In genomic region chr5:1005362-1005851, GRCh38 we compare ENCODE assay signal across 10 cellular contexts. TPM values are rescaled to one million over a fixed set of nuclear protein-coding genes. Genes with fewer than 3 reads are reported as not detected.
DNase-seq lines count a peak whose midpoint lies in the region; ATAC-seq and TF ChIP-seq lines count a peak whose summit lies in the region.
"Had no signal": no experiment of that assay in that cellular context is flagged by ENCODE, and none has a peak within 500 bp of the region (broad histone marks: within the 10 kb centered on the region; RNA-seq: fewer than 3 reads in every experiment).

No MANE protein-coding gene starts in this region.

- no peak overlapping the region for H3K9ac ChIP-seq in iPS-18a (ENCODE audit: low read length)

- H3K9me3 ChIP-seq in iPS-18a (ENCODE audit: control insufficient read depth, low read depth, low read length) = no peaks in the 10 kb centered on the region

- ATAC-seq in GM18502 (IDR thresholded peaks at IDR 0.05; ENCODE audit: poor library complexity, unreplicated experiment) = no peak

- H3K27me3 ChIP-seq in H7 (ENCODE audit: control insufficient read depth, insufficient read depth, low read length) (peaks cover 59% of the 10 kb centered on the region), iPS-18a (ENCODE audit: control insufficient read depth, insufficient read depth, low read length) (peaks cover 68% of the 10 kb centered on the region)

- no peak for TF ChIP-seq CTCF in VCaP (conservative IDR thresholded peaks at IDR 0.05)

- DNase-seq in H7 (peak; percentile 71), T-helper 9 cell (no peak), foreskin melanocyte (no peak)
- DNase-seq: NCI-H1694 had no signal

- H3K4me1 ChIP-seq in iPS-18a (ENCODE audit: control insufficient read depth, low read depth, low read length) = peaks cover under 1% of the 10 kb centered on the region

- H3K4me3 ChIP-seq in H7 (ENCODE audit: insufficient read depth, low read depth, low read length) = no peak overlapping the region; the same call in 1 of the 2 replicates
- H3K4me3 ChIP-seq in iPS-18a (ENCODE audit: low read length) = peak overlapping the region; percentile 46
- H3K4me3 ChIP-seq in skin epidermis = peak overlapping the region in 6 of 7 experiments; percentile 25 to 60 (median 41)

- no peaks in the 10 kb centered on the region for H3K36me3 ChIP-seq in H7 (replicated peaks; ENCODE audit: control insufficient read depth, insufficient read depth, low read length)
- H3K36me3 ChIP-seq in iPS-18a (ENCODE audit: control insufficient read depth, low read depth, low read length) = no peaks in the 10 kb centered on the region

- H3K27ac ChIP-seq in VCaP = peak overlapping the region; percentile 73; the same call in 1 of the 2 replicates
- H3K27ac ChIP-seq in iPS-18a (ENCODE audit: low read length) = no peak overlapping the region
- peak overlapping the region in 11 of 21 experiments; percentile 6 to 88 (median 69) for H3K27ac ChIP-seq in skin epidermis

RNA-seq across cellular contexts. Expression of gene NKD2, which starts 3.2 kb away (rescaled TPM):
- 4.9 and 5.7 TPM in 2 replicates for total RNA-seq in H7 (2014; rRNA removed; shearing (Covaris generic))
- total RNA-seq: epithelial cell of proximal tubule, myocyte had no signal
